In the genomic region with DNA sequence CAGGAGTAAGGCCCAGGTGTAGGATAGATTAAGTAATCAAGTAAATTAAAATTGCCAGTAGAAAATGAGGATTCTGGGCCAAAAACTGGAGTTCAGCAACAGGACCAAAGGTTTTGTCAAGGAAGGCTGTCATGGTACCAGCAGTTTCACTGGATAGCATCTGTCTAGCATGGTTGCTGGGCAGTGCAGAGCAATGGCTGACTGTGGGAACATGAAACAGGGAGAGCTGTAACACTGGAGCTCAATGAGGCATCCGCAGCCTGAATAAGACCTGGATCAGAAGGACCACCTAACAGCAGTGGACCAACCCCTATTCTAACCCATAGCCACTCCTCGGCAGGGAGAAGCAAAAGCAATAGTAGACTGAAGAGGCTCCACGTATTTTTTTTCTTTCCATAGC, we compare ENCODE assay signal across 7 cellular contexts.
"Had no signal": no experiment of that assay in that cellular context is flagged by ENCODE, and none has a peak within 500 bp of the region (broad histone marks: within the 10 kb centered on the region; RNA-seq: fewer than 3 reads in every experiment).

No MANE protein-coding gene starts in this region.

- H3K4me3 Mint-ChIP-seq: HFFc6 had no signal

- H3K9me3 ChIP-seq: HAP-1 had no signal

- DNase-seq: GOT3, HFFc6, IMR-90, KG1 had no signal

- ATAC-seq: HCT116, K562 had no signal

- H3K27ac Mint-ChIP-seq: HFFc6 had no signal

- H3K4me1 ChIP-seq: HAP-1 had no signal

- H3K4me3 ChIP-seq: HAP-1, K562 had no signal

- H3K36me3 ChIP-seq: HAP-1 had no signal
